Comparison of ENCODE assay signal across 8 cellular contexts in genomic region chr17:81036128-81036891, GRCh38. TPM values are rescaled to one million over a fixed set of nuclear protein-coding genes. Genes with fewer than 3 reads are reported as not detected.
DNase-seq lines count a peak whose midpoint lies in the region; ATAC-seq, FAIRE-seq and TF ChIP-seq lines count a peak whose summit lies in the region.

No MANE protein-coding gene starts in this region.

- H3K36me3 ChIP-seq in SK-N-SH (replicated peaks in 1 of 2; ENCODE audit: control insufficient read depth in 1 of 2, insufficient read depth in 2 of 2, low read length in 1 of 2) (peaks cover 0 to 7% of the 10 kb centered on the region in 2 experiments), kidney (ENCODE audit: control insufficient read depth in 1 of 2, insufficient read depth in 2 of 2, low read length in 2 of 2) (peaks cover 0 to 4% of the 10 kb centered on the region in 2 donors)

- FAIRE-seq in kidney (lab: Jason Lieb, UNC) = no peak

- H3K27ac ChIP-seq in SK-N-SH (ENCODE audit: low read depth in 2 of 2, low read length in 1 of 2) (peak overlapping the region in 1 of 2 experiments; percentile 43; a peak in 1 of 4 replicates), angular gyrus (ENCODE audit: low read depth, low read length) (peak overlapping the region; percentile 34), kidney (ENCODE audit: low read depth in 2 of 2, low read length in 2 of 2) (peak overlapping the region; percentile 73 to 74), substantia nigra (ENCODE audit: low read depth, low read length, poor library complexity, severe bottlenecking) (peak overlapping the region; percentile 35)

- TF ChIP-seq CTCF in SK-N-SH (IDR thresholded peaks at IDR 0.05) (no peak), kidney (IDR thresholded peaks at IDR 0.05; ENCODE audit: borderline replicate concordance, extremely low read depth, insufficient read depth) (no peak)

- TF ChIP-seq RAD21 in SK-N-SH (IDR thresholded peaks at IDR 0.05; ENCODE audit: low read length) = no peak

- H3K4me2 ChIP-seq in SK-N-SH = peak overlapping the region; percentile 83

- ATAC-seq in SK-N-SH treated with all-trans-retinoic acid at 6 μM for 48 hours = no peak
- ATAC-seq in HG02870 (IDR thresholded peaks at IDR 0.05; ENCODE audit: unreplicated experiment) = no peak

- POLR2A ChIA-PET in SK-N-SH (lab: Yijun Ruan, JAX) = interaction anchor here (0.6 to 1.4 kb wide), 2 partner anchors 40 to 91 kb away, joined by 3 to 4 read pairs; no protein-coding TSS in a partner anchor

- H3K9ac ChIP-seq in SK-N-SH = peak overlapping the region; percentile 53; the same call in 1 of the 2 replicates
- H3K9ac ChIP-seq in kidney (ENCODE audit: low read length in 2 of 2) = peak overlapping the region; percentile 62 to 82

- H3K9me3 ChIP-seq in SK-N-SH = no peaks in the 10 kb centered on the region
- no peaks in the 10 kb centered on the region for H3K9me3 ChIP-seq in kidney (ENCODE audit: control insufficient read depth in 1 of 2, low read length in 2 of 2)

- H3K27me3 ChIP-seq in SK-N-SH (ENCODE audit: insufficient read depth) = no peaks in the 10 kb centered on the region

- TF ChIP-seq EP300 in SK-N-SH (IDR thresholded peaks at IDR 0.05; ENCODE audit: borderline replicate concordance in 1 of 2, low read depth in 1 of 2, low read length in 1 of 2) = no peak

- peaks cover 7% of the 10 kb centered on the region for H3F3A ChIP-seq in SK-N-SH (replicated peaks; ENCODE audit: insufficient read depth)

- CTCF ChIA-PET in SK-N-SH (lab: Yijun Ruan, JAX) = interaction anchor here (1.1 to 12.5 kb wide), 10 partner anchors 9 to 79 kb away, joined by 3 to 96 read pairs (median 6); no protein-coding TSS in a partner anchor

- no peaks in the 10 kb centered on the region for H3K9me2 ChIP-seq in SK-N-SH

- H3K4me1 ChIP-seq in SK-N-SH (ENCODE audit: control insufficient read depth in 1 of 2, insufficient read depth in 2 of 2, low read depth in 1 of 2, low read length in 1 of 2) (peaks cover 19 to 61% of the 10 kb centered on the region in 2 experiments; a peak in 3 of 4 replicates), kidney (ENCODE audit: control insufficient read depth in 1 of 2, insufficient read depth in 1 of 2, low read depth in 1 of 2, low read length in 2 of 2) (peaks cover 30 to 61% of the 10 kb centered on the region in 2 donors)

- DNase-seq in SK-N-SH (no peak), kidney (peak; percentile 66), substantia nigra (lab: John Stamatoyannopoulos, UW) (peak in 2 of 49 donors; percentile 34 to 73), UCSD-AML1 (lab: John Stamatoyannopoulos, UW; ENCODE audit: unreplicated experiment) (no peak), NCI-H510A treated with DMSO at 0.1 percent for 48 hours (lab: John Stamatoyannopoulos, UW) (no peak)

- intact Hi-C loops in kidney (cut with DNase I) = no loop called here

- WGBS in SK-N-SH (ENCODE audit: low lambda C conversion rate) = 93% methylated on average over 26 of the region's 26 CpGs

- H3K4me3 ChIP-seq in SK-N-SH (ENCODE audit: low read depth in 2 of 2, low read length in 1 of 2) (peak overlapping the region; percentile 66 to 79), kidney (ENCODE audit: low read length in 2 of 2) (peak overlapping the region; percentile 75 to 82)

- no peak overlapping the region for H2AFZ ChIP-seq in SK-N-SH (ENCODE audit: low read depth)

- H4K20me1 ChIP-seq in SK-N-SH (ENCODE audit: insufficient read depth) = peaks cover 41% of the 10 kb centered on the region

- H3K79me2 ChIP-seq in SK-N-SH (ENCODE audit: insufficient read depth) = peaks cover 39% of the 10 kb centered on the region

TF ChIP-seq in SK-N-SH, 30 proteins besides CTCF, POLR2A, EP300 and RAD21:
- TF ChIP-seq MEF2A (IDR thresholded peaks at IDR 0.05; ENCODE audit: borderline replicate concordance, low read depth) = no peak
- peak; percentile 58; the same call in 1 of the 2 replicates for TF ChIP-seq MXI1 (IDR thresholded peaks at IDR 0.05; ENCODE audit: low read depth, low read length)
- no peak for TF ChIP-seq SIN3A (IDR thresholded peaks at IDR 0.05; ENCODE audit: borderline replicate concordance, low read depth, low read length)
- no peak for TF ChIP-seq RXRA (IDR thresholded peaks at IDR 0.05; ENCODE audit: borderline replicate concordance, low read depth)
- TF ChIP-seq GATA2 (CRISPR knock-in tag; IDR thresholded peaks at IDR 0.05) = no peak
- no peak for TF ChIP-seq RFX5 (IDR thresholded peaks at IDR 0.05; ENCODE audit: low read length)

TF ChIP-seq in SK-N-SH treated with all-trans-retinoic acid at 6 μM for 48 hours, 23 proteins besides CTCF, POLR2A, EP300 and RAD21 (continues in another document):
- no peak for TF ChIP-seq RARB (CRISPR knock-in tag; IDR thresholded peaks at IDR 0.05)
- no peak for TF ChIP-seq CREB5 (CRISPR knock-in tag; IDR thresholded peaks at IDR 0.05; ENCODE audit: low read depth)
- no peak for TF ChIP-seq POU6F1 (CRISPR knock-in tag; IDR thresholded peaks at IDR 0.05; ENCODE audit: borderline replicate concordance, low read depth)
- no peak for TF ChIP-seq CSRNP3 (CRISPR knock-in tag; IDR thresholded peaks at IDR 0.05)
- TF ChIP-seq TOX (CRISPR knock-in tag; IDR thresholded peaks at IDR 0.05; ENCODE audit: borderline replicate concordance) = no peak
- no peak for TF ChIP-seq ARNTL (CRISPR knock-in tag; IDR thresholded peaks at IDR 0.05; ENCODE audit: borderline replicate concordance, low read depth)
- no peak for TF ChIP-seq ESRRG (CRISPR knock-in tag; IDR thresholded peaks at IDR 0.05)
- no peak for TF ChIP-seq ISL1 (CRISPR knock-in tag; IDR thresholded peaks at IDR 0.05)
- TF ChIP-seq GLIS3 (CRISPR knock-in tag; IDR thresholded peaks at IDR 0.05) = no peak
- TF ChIP-seq TCF4 (CRISPR knock-in tag; IDR thresholded peaks at IDR 0.05; ENCODE audit: borderline replicate concordance) = no peak
- no peak for TF ChIP-seq PPARA (CRISPR knock-in tag; IDR thresholded peaks at IDR 0.05; ENCODE audit: borderline replicate concordance)
- no peak for TF ChIP-seq SNAI2 (CRISPR knock-in tag; IDR thresholded peaks at IDR 0.05)
- TF ChIP-seq ZFP3 (CRISPR knock-in tag; IDR thresholded peaks at IDR 0.05) = no peak

RNA-seq across cellular contexts. Expression of gene BAIAP2, which starts 1.4 kb away (rescaled TPM):
- polyA plus RNA-seq in SK-N-SH (2012; rRNA removed) (15.5 and 19.8 TPM in 2 replicates), kidney (ENCODE audit: insufficient read depth, low read depth, low replicate concordance) (44.5 TPM)
- polyA plus RNA-seq in SK-N-SH (2012; cell fraction: cytosol; rRNA removed) = 10.3 and 14.6 TPM in 2 replicates
- 39.2 and 39.3 TPM in 2 replicates for polyA plus RNA-seq in SK-N-SH (2012; cell fraction: nucleus; rRNA removed)
- total RNA-seq in kidney = 45.8 TPM

RNA-seq across cellular contexts. Expression of gene CHMP6, which starts 44.7 kb away (rescaled TPM):
- polyA plus RNA-seq in SK-N-SH (2012; rRNA removed) (44.1 and 44.3 TPM in 2 replicates), kidney (ENCODE audit: insufficient read depth, low read depth, low replicate concordance) (34.1 TPM)
- 39.4 and 46.0 TPM in 2 replicates for polyA plus RNA-seq in SK-N-SH (2012; cell fraction: cytosol; rRNA removed)
- 24.7 and 32.2 TPM in 2 replicates for polyA plus RNA-seq in SK-N-SH (2012; cell fraction: nucleus; rRNA removed)
- total RNA-seq in kidney = 28.0 TPM
